1 cellular context compared by ENCODE assay signal in the genomic region with DNA sequence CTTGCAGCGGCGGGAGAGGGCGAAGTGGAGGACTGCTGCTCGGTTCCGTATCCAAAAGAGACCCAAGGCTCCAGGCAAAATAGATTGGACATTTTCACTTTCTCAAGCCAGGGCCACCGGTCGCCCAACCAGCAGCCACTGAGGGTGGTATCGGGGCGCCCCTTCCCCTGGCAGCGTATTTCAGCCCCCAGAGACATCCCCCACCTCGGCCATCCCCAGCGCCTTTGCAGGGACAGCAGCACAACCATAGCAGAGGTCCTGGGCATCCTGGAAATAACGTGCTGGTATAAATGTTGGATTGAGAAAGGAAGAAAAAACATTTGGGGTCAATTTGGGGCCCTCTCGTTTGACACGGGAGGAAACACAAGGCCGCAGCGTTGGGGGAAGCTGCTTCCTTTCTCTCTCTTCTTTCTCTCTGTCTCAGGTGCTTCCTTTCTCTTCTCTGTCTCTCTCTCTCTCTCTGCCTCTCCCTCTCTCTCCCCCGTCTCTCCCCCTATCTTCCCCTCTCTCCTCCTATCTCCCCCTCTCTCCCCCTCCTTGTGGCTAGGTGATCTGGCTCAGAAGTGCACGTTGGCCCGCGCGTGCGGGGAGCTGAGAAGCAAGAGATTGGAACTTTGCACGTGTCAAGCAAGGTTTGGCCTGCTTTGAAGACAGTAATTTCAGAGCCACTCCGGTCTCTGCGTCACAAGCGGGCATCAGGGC.
TF ChIP-seq lines count a peak whose summit lies in the region.

No MANE protein-coding gene starts in this region.

TF ChIP-seq in GM23338, 12 proteins besides CTCF, POLR2A, EP300 and RAD21 (continued from another document):
- TF ChIP-seq, protein P1, sequence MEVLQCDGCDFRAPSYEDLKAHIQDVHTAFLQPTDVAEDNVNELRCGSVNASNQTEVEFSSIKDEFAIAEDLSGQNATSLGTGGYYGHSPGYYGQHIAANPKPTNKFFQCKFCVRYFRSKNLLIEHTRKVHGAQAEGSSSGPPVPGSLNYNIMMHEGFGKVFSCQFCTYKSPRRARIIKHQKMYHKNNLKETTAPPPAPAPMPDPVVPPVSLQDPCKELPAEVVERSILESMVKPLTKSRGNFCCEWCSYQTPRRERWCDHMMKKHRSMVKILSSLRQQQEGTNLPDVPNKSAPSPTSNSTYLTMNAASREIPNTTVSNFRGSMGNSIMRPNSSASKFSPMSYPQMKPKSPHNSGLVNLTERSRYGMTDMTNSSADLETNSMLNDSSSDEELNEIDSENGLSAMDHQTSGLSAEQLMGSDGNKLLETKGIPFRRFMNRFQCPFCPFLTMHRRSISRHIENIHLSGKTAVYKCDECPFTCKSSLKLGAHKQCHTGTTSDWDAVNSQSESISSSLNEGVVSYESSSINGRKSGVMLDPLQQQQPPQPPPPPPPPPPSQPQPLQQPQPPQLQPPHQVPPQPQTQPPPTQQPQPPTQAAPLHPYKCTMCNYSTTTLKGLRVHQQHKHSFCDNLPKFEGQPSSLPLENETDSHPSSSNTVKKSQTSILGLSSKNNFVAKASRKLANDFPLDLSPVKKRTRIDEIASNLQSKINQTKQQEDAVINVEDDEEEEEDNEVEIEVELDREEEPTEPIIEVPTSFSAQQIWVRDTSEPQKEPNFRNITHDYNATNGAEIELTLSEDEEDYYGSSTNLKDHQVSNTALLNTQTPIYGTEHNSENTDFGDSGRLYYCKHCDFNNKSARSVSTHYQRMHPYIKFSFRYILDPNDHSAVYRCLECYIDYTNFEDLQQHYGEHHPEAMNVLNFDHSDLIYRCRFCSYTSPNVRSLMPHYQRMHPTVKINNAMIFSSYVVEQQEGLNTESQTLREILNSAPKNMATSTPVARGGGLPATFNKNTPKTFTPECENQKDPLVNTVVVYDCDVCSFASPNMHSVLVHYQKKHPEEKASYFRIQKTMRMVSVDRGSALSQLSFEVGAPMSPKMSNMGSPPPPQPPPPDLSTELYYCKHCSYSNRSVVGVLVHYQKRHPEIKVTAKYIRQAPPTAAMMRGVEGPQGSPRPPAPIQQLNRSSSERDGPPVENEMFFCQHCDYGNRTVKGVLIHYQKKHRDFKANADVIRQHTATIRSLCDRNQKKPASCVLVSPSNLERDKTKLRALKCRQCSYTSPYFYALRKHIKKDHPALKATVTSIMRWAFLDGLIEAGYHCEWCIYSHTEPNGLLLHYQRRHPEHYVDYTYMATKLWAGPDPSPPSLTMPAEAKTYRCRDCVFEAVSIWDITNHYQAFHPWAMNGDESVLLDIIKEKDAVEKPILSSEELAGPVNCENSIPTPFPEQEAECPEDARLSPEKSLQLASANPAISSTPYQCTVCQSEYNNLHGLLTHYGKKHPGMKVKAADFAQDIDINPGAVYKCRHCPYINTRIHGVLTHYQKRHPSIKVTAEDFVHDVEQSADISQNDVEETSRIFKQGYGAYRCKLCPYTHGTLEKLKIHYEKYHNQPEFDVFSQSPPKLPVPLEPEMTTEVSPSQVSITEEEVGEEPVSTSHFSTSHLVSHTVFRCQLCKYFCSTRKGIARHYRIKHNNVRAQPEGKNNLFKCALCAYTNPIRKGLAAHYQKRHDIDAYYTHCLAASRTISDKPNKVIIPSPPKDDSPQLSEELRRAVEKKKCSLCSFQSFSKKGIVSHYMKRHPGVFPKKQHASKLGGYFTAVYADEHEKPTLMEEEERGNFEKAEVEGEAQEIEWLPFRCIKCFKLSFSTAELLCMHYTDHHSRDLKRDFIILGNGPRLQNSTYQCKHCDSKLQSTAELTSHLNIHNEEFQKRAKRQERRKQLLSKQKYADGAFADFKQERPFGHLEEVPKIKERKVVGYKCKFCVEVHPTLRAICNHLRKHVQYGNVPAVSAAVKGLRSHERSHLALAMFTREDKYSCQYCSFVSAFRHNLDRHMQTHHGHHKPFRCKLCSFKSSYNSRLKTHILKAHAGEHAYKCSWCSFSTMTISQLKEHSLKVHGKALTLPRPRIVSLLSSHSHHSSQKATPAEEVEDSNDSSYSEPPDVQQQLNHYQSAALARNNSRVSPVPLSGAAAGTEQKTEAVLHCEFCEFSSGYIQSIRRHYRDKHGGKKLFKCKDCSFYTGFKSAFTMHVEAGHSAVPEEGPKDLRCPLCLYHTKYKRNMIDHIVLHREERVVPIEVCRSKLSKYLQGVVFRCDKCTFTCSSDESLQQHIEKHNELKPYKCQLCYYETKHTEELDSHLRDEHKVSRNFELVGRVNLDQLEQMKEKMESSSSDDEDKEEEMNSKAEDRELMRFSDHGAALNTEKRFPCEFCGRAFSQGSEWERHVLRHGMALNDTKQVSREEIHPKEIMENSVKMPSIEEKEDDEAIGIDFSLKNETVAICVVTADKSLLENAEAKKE (CRISPR knock-in tag; IDR thresholded peaks at IDR 0.05) = no peak
